ENCODE assay signal across 1 cellular context in the genomic region with DNA sequence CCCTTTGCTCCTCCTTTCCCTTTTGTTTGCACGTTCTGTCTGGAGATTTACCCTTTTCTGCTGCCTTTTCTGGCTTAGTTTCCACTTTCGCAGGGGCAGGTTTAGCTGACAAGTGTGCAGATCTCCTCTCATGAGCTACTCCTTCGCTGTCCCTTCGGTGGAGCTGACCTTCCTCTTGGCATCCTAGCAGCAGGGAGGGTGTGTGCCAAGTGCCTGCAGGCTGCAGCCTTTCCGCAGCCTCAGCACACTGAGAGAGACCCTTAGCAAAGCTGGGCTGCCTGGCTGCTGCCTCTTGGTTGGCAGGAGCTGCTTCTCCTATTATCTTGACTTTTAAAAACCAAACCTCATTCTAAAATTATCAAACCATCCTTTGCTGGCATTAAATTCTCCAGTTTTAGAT.
TF ChIP-seq lines count a peak whose summit lies in the region.

No MANE protein-coding gene starts in this region.

TF ChIP-seq in WTC11, 78 proteins besides CTCF, POLR2A, EP300 and RAD21 (continued from another document):
- TF ChIP-seq, protein P1, sequence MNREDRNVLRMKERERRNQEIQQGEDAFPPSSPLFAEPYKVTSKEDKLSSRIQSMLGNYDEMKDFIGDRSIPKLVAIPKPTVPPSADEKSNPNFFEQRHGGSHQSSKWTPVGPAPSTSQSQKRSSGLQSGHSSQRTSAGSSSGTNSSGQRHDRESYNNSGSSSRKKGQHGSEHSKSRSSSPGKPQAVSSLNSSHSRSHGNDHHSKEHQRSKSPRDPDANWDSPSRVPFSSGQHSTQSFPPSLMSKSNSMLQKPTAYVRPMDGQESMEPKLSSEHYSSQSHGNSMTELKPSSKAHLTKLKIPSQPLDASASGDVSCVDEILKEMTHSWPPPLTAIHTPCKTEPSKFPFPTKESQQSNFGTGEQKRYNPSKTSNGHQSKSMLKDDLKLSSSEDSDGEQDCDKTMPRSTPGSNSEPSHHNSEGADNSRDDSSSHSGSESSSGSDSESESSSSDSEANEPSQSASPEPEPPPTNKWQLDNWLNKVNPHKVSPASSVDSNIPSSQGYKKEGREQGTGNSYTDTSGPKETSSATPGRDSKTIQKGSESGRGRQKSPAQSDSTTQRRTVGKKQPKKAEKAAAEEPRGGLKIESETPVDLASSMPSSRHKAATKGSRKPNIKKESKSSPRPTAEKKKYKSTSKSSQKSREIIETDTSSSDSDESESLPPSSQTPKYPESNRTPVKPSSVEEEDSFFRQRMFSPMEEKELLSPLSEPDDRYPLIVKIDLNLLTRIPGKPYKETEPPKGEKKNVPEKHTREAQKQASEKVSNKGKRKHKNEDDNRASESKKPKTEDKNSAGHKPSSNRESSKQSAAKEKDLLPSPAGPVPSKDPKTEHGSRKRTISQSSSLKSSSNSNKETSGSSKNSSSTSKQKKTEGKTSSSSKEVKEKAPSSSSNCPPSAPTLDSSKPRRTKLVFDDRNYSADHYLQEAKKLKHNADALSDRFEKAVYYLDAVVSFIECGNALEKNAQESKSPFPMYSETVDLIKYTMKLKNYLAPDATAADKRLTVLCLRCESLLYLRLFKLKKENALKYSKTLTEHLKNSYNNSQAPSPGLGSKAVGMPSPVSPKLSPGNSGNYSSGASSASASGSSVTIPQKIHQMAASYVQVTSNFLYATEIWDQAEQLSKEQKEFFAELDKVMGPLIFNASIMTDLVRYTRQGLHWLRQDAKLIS (CRISPR knock-in tag; IDR thresholded peaks at IDR 0.05; ENCODE audit: borderline replicate concordance): no peak
- TF ChIP-seq, protein P2, sequence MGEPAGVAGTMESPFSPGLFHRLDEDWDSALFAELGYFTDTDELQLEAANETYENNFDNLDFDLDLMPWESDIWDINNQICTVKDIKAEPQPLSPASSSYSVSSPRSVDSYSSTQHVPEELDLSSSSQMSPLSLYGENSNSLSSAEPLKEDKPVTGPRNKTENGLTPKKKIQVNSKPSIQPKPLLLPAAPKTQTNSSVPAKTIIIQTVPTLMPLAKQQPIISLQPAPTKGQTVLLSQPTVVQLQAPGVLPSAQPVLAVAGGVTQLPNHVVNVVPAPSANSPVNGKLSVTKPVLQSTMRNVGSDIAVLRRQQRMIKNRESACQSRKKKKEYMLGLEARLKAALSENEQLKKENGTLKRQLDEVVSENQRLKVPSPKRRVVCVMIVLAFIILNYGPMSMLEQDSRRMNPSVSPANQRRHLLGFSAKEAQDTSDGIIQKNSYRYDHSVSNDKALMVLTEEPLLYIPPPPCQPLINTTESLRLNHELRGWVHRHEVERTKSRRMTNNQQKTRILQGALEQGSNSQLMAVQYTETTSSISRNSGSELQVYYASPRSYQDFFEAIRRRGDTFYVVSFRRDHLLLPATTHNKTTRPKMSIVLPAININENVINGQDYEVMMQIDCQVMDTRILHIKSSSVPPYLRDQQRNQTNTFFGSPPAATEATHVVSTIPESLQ (CRISPR knock-in tag; IDR thresholded peaks at IDR 0.05): no peak
- no peak for TF ChIP-seq NR3C1 (CRISPR knock-in tag; conservative IDR thresholded peaks at IDR 0.05; ENCODE audit: low read depth)
